In genomic region chr16:1378087-1378803, GRCh38 we compare ENCODE assay signal across 1 cellular context.
TF ChIP-seq lines count a peak whose summit lies in the region.

No MANE protein-coding gene starts in this region.

TF ChIP-seq in GM12878, 131 proteins besides CTCF, POLR2A, EP300 and RAD21:
- TF ChIP-seq EGR1 (IDR thresholded peaks at IDR 0.05; ENCODE audit: borderline replicate concordance in 1 of 2, low read depth in 2 of 2, low read length in 2 of 2) (no peak), SRF (IDR thresholded peaks at IDR 0.05; ENCODE audit: low read depth in 2 of 2, low read length in 2 of 2) (0 out of 4 replicates have a peak, but pooled peaks of 1 of the 2 experiments have one; percentile 20)
